9 cellular contexts compared by ENCODE assay signal in genomic region chr15:31346367-31347066, GRCh38. TPM values are rescaled to one million over a fixed set of nuclear protein-coding genes. Genes with fewer than 3 reads are reported as not detected.
DNase-seq lines count a peak whose midpoint lies in the region; ATAC-seq lines count a peak whose summit lies in the region.
"Had no signal": no experiment of that assay in that cellular context is flagged by ENCODE, and none has a peak within 500 bp of the region (broad histone marks: within the 10 kb centered on the region; RNA-seq: fewer than 3 reads in every experiment).

No MANE protein-coding gene starts in this region.

- H3K9me3 ChIP-seq in BLaER1 (no peaks in the 10 kb centered on the region), esophagus (ENCODE audit: control insufficient read depth in 2 of 2, insufficient read depth in 1 of 2, low read depth in 1 of 2, low read length in 1 of 2) (no peaks in the 10 kb centered on the region)

- 69 to 75% methylated on average over 14 of the region's 14 CpGs for WGBS in esophagus, 2 donors

- peak overlapping the region; percentile 93 for H3K4me2 ChIP-seq in BLaER1

- H3K4me3 ChIP-seq in BLaER1 (no peak overlapping the region), esophagus (ENCODE audit: low read depth in 1 of 2, low read length in 2 of 2) (no peak overlapping the region)

- H3K9ac ChIP-seq in BLaER1: peak overlapping the region; percentile 69

- H3K27me3 ChIP-seq in BLaER1: no peaks in the 10 kb centered on the region
- no peaks in the 10 kb centered on the region for H3K27me3 ChIP-seq in esophagus (ENCODE audit: control insufficient read depth in 1 of 2, insufficient read depth in 2 of 2, low read length in 2 of 2)

- H3K27ac ChIP-seq in BLaER1 (peak overlapping the region; percentile 76), esophagus (ENCODE audit: low read depth in 2 of 2, low read length in 1 of 2) (peak overlapping the region; percentile 20 to 49)
- H3K27ac ChIP-seq: VCaP had no signal

- ATAC-seq in GM19035 (IDR thresholded peaks at IDR 0.05; ENCODE audit: unreplicated experiment) (peak; percentile 45), HG03354 (IDR thresholded peaks at IDR 0.05; ENCODE audit: poor library complexity, severe bottlenecking, unreplicated experiment) (peak; percentile 52)

- H3K36me3 ChIP-seq in BLaER1: peaks cover 37% of the 10 kb centered on the region
- H3K36me3 ChIP-seq in esophagus (ENCODE audit: control insufficient read depth in 2 of 2, insufficient read depth in 2 of 2, low read length in 1 of 2): peaks cover 0 to 5% of the 10 kb centered on the region in 2 donors

- DNase-seq in NCI-H446 (lab: John Stamatoyannopoulos, UW) (no peak), AG20443 (ENCODE audit: low spot score) (no peak), NCI-H82 treated with DMSO at 0.1 percent for 48 hours (lab: John Stamatoyannopoulos, UW; ENCODE audit: unreplicated experiment) (no peak)
- DNase-seq in NK-92 treated with Interleukin-12 subunit alpha and Interleukin-12 subunit beta, amount 100 ng/mL, for 24 hours (lab: John Stamatoyannopoulos, UW): no peak

- peaks cover 100% of the 10 kb centered on the region for H3K4me1 ChIP-seq in BLaER1
- H3K4me1 ChIP-seq in esophagus (ENCODE audit: control insufficient read depth in 2 of 2, insufficient read depth in 2 of 2, low read length in 1 of 2): peaks cover 14 to 59% of the 10 kb centered on the region in 2 donors

- H4K20me1 ChIP-seq in BLaER1: peaks cover 93% of the 10 kb centered on the region

RNA-seq across cellular contexts. Expression of gene KLF13, which starts 19.9 kb away (rescaled TPM):
- 10 to 100 TPM in 1 of 2 donors, 1 to 10 TPM in 1; 9.0 to 20.9 TPM for polyA plus RNA-seq in esophagus
